ENCODE assay signal across 8 cellular contexts in the genomic region with DNA sequence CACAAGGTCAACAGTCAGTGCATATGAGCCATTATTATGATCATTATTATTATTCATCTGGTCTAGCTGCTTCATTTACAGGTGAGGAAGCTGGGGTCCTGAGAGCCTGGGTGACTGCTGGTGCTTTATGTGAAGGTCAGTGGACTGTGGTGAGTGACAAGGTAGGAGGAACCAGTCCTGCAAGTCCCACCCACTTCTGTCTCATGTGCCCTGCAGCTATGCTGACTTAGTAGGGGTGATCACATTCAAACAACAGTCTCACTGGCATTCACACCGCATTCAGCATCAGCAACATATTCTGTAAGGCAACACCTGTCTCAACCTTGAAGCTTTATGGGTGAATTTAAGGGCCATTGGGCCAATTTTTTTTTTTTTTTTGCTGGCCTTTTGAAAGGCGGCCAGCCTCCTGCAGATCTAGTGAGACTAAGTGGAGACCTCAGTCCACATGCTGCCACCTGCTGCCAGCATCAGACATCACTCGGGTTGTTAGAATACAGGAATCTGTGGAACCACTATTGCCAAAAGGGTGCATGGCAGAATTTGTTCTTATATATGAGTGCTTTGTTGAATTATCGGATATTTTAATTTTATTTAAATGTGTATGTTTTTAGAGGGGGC. TPM values are rescaled to one million over a fixed set of nuclear protein-coding genes. Genes with fewer than 3 reads are reported as not detected.
DNase-seq lines count a peak whose midpoint lies in the region; ATAC-seq and TF ChIP-seq lines count a peak whose summit lies in the region.

No MANE protein-coding gene starts in this region.

- peaks cover 0 to 8% (median 6%) of the 10 kb centered on the region in 4 donors for H3K4me1 ChIP-seq in esophagus muscularis mucosa

- TF ChIP-seq CTCF in 22Rv1 (IDR thresholded peaks at IDR 0.05) = peak; percentile 69
- no peak for TF ChIP-seq CTCF in WTC11 (IDR thresholded peaks at IDR 0.05)
- peak; percentile 11 to 19 (median 17) for TF ChIP-seq CTCF in esophagus muscularis mucosa (IDR thresholded peaks at IDR 0.05)

- no peaks in the 10 kb centered on the region for H3K36me3 Mint-ChIP-seq in WTC11

- TF ChIP-seq POLR2A in esophagus muscularis mucosa (IDR thresholded peaks at IDR 0.05; ENCODE audit: low read depth) = no peak

- H3K27me3 Mint-ChIP-seq in WTC11 (ENCODE audit: low read depth) = peaks cover 21% of the 10 kb centered on the region

- H3K36me3 ChIP-seq in esophagus muscularis mucosa = no peaks in the 10 kb centered on the region

- intact Hi-C loops in esophagus muscularis mucosa (cut with DNase I) = no loop called here
- intact Hi-C loops in posterior cingulate gyrus (cut with DNase I) = no loop called here

- DNase-seq in GM03348 (ENCODE audit: low spot score) (peak; percentile 56), NCI-H1417 (lab: John Stamatoyannopoulos, UW) (peak; percentile 67 to 88 (median 73)), WTC11 (ENCODE audit: low spot score) (peak; percentile 67), esophagus muscularis mucosa (ENCODE audit: extremely low spot score) (no peak), posterior cingulate gyrus (peak; percentile 49 to 96 (median 70))

- CTCF ChIA-PET in WTC11 (lab: Charles Lee) = interaction anchor here (0.7 to 3.1 kb wide), 10 partner anchors 8 to 297 kb away, joined by 3 to 44 read pairs (median 4); no protein-coding TSS in a partner anchor

- no peak overlapping the region for H3K4me3 ChIP-seq in esophagus muscularis mucosa

- H3K9me3 ChIP-seq in esophagus muscularis mucosa = no peaks in the 10 kb centered on the region

- no peak overlapping the region for H3K27ac Mint-ChIP-seq in WTC11

- no peak for TF ChIP-seq EP300 in esophagus muscularis mucosa (IDR thresholded peaks at IDR 0.05)

- POLR2A ChIA-PET in WTC11 (lab: Charles Lee) = no interaction called here

- WGBS in esophagus muscularis mucosa = 40% methylated on average over 4 of the region's 4 CpGs

- peaks cover 9% of the 10 kb centered on the region; the same call in 1 of the 2 replicates for H3K9me3 Mint-ChIP-seq in WTC11

- H3K4me3 Mint-ChIP-seq in WTC11 = no peak overlapping the region

- H3K27ac ChIP-seq in 22Rv1 (no peak overlapping the region), esophagus muscularis mucosa (replicated peaks in 1 of 4) (no peak overlapping the region)

- ATAC-seq in WTC11 (peak; percentile 60), HG02763 (IDR thresholded peaks at IDR 0.05; ENCODE audit: unreplicated experiment) (no peak), HG02840 (IDR thresholded peaks at IDR 0.05; ENCODE audit: low FRiP score, unreplicated experiment) (no peak)

- H3K27me3 ChIP-seq in esophagus muscularis mucosa = peaks cover 0 to 28% (median 0%) of the 10 kb centered on the region in 4 donors

- H3K4me1 Mint-ChIP-seq in WTC11 = peaks cover 19% of the 10 kb centered on the region

TF ChIP-seq in WTC11, 78 proteins besides CTCF, POLR2A, EP300 and RAD21:
- TF ChIP-seq, protein P1, sequence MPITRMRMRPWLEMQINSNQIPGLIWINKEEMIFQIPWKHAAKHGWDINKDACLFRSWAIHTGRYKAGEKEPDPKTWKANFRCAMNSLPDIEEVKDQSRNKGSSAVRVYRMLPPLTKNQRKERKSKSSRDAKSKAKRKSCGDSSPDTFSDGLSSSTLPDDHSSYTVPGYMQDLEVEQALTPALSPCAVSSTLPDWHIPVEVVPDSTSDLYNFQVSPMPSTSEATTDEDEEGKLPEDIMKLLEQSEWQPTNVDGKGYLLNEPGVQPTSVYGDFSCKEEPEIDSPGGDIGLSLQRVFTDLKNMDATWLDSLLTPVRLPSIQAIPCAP (CRISPR knock-in tag; IDR thresholded peaks at IDR 0.05) = no peak
- TF ChIP-seq MYBL2 (CRISPR knock-in tag; IDR thresholded peaks at IDR 0.05) (no peak), ZNF121 (CRISPR knock-in tag; IDR thresholded peaks at IDR 0.05) (no peak), ZNF219 (CRISPR knock-in tag; IDR thresholded peaks at IDR 0.05; ENCODE audit: borderline replicate concordance) (no peak), USF2 (CRISPR knock-in tag; IDR thresholded peaks at IDR 0.05) (no peak), OVOL2 (CRISPR knock-in tag; IDR thresholded peaks at IDR 0.05; ENCODE audit: borderline replicate concordance) (no peak), HMGA2 (CRISPR knock-in tag; IDR thresholded peaks at IDR 0.05) (no peak), TCF7 (CRISPR knock-in tag; IDR thresholded peaks at IDR 0.05; ENCODE audit: low read depth) (no peak), TEAD1 (CRISPR knock-in tag; IDR thresholded peaks at IDR 0.05) (no peak), ELF4 (CRISPR knock-in tag; IDR thresholded peaks at IDR 0.05; ENCODE audit: low read depth) (no peak), MXD4 (CRISPR knock-in tag; IDR thresholded peaks at IDR 0.05; ENCODE audit: borderline replicate concordance) (no peak), CREB1 (CRISPR knock-in tag; IDR thresholded peaks at IDR 0.05) (no peak), CREM (CRISPR knock-in tag; IDR thresholded peaks at IDR 0.05) (no peak), ETV6 (CRISPR knock-in tag; IDR thresholded peaks at IDR 0.05) (no peak), SP1 (CRISPR knock-in tag; conservative IDR thresholded peaks at IDR 0.05) (no peak)
- TF ChIP-seq, protein P2, sequence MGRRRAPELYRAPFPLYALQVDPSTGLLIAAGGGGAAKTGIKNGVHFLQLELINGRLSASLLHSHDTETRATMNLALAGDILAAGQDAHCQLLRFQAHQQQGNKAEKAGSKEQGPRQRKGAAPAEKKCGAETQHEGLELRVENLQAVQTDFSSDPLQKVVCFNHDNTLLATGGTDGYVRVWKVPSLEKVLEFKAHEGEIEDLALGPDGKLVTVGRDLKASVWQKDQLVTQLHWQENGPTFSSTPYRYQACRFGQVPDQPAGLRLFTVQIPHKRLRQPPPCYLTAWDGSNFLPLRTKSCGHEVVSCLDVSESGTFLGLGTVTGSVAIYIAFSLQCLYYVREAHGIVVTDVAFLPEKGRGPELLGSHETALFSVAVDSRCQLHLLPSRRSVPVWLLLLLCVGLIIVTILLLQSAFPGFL (CRISPR knock-in tag; IDR thresholded peaks at IDR 0.05; ENCODE audit: borderline replicate concordance) = no peak

RNA-seq across cellular contexts. Expression of gene CACNA1E, which starts 59.9 kb away (rescaled TPM):
- total RNA-seq in WTC11 (2021) (0.63 to 0.85 TPM (median 0.78 TPM) in 3 replicates), esophagus muscularis mucosa (under 1 TPM; under 0.01 to 0.66 (median 0.25) TPM)
